Comparison of ENCODE assay signal across 13 cellular contexts in the genomic region with DNA sequence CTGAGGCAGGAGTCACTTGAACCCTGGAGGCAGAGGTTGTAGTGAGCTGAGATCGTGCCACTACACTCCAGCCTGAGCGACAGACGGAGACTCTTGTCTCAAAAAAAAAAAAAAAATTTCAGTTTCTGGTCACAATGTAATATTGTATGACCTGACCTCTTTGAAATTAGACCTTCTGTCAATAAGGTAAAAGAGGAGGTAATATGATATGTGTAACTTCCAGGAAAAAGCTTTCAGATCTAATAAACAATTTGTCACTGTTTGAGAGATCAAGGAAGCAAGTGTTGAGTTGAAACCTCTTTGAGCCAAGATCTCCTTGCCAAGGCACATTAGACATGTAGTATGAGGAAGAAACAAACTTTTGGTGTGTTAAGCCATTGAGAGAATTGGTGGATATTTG.
"Had no signal": no experiment of that assay in that cellular context is flagged by ENCODE, and none has a peak within 500 bp of the region (broad histone marks: within the 10 kb centered on the region; RNA-seq: fewer than 3 reads in every experiment).

No MANE protein-coding gene starts in this region.

- ATAC-seq: left lobe of liver, WTC11 had no signal

- DNase-seq: activated CD4-positive, alpha-beta memory T cell treated with anti-CD3 and anti-CD28 coated beads, Interleukin-2, amount 10 ng/mL, durations not matched to agents 7 days and 5 days; activated CD4-positive, alpha-beta T cell treated with anti-CD3 and anti-CD28 coated beads for 4 hours; activated naive CD4-positive, alpha-beta T cell treated with anti-CD3 and anti-CD28 coated beads, Interleukin-2, amount 10 ng/mL, durations not matched to agents 7 days and 5 days; activated T-cell treated with anti-CD3 and anti-CD28 coated beads, Interleukin-2, amount 50 U/mL, for 24 hours; islet precursor cell; midbrain; stimulated activated CD4-positive, alpha-beta T cell treated with anti-CD3 and anti-CD28 coated beads, Interleukin-12 subunit alpha, Interleukin-12 subunit beta, amount 100 ng/mL, for 4 hours; stimulated activated CD4-positive, alpha-beta T cell treated with anti-CD3 and anti-CD28 coated beads, Interleukin-2, amount 100 ng/mL, for 24 hours had no signal

- H3K4me3 Mint-ChIP-seq: activated CD4-positive, alpha-beta memory T cell treated with anti-CD3 and anti-CD28 coated beads, Interleukin-2, amount 10 ng/mL, durations not matched to agents 7 days and 5 days; activated naive CD4-positive, alpha-beta T cell treated with anti-CD3 and anti-CD28 coated beads, Interleukin-2, amount 10 ng/mL, durations not matched to agents 7 days and 5 days; activated T-cell treated with anti-CD3 and anti-CD28 coated beads, Interleukin-2, amount 50 U/mL, for 24 hours; WTC11 had no signal

- H3K27me3 Mint-ChIP-seq: activated CD4-positive, alpha-beta memory T cell treated with anti-CD3 and anti-CD28 coated beads, Interleukin-2, amount 10 ng/mL, durations not matched to agents 7 days and 5 days; activated naive CD4-positive, alpha-beta T cell treated with anti-CD3 and anti-CD28 coated beads, Interleukin-2, amount 10 ng/mL, durations not matched to agents 7 days and 5 days; activated T-cell treated with anti-CD3 and anti-CD28 coated beads, Interleukin-2, amount 50 U/mL, for 24 hours had no signal

- H3K27ac ChIP-seq: ascending aorta, breast epithelium, parathyroid adenoma had no signal

- H3K27ac Mint-ChIP-seq: activated CD4-positive, alpha-beta memory T cell treated with anti-CD3 and anti-CD28 coated beads, Interleukin-2, amount 10 ng/mL, durations not matched to agents 7 days and 5 days; activated naive CD4-positive, alpha-beta T cell treated with anti-CD3 and anti-CD28 coated beads, Interleukin-2, amount 10 ng/mL, durations not matched to agents 7 days and 5 days; activated T-cell treated with anti-CD3 and anti-CD28 coated beads, Interleukin-2, amount 50 U/mL, for 24 hours; WTC11 had no signal
